ENCODE assay signal across 8 cellular contexts in genomic region chr5:139403787-139404483, GRCh38. TPM values are rescaled to one million over a fixed set of nuclear protein-coding genes. Genes with fewer than 3 reads are reported as not detected.
DNase-seq lines count a peak whose midpoint lies in the region; ATAC-seq and TF ChIP-seq lines count a peak whose summit lies in the region.

Gene SPATA24 (minus strand): TSS chr5:139404089. CDS start chr5:139404060, 29 bp downstream.

- intact Hi-C loops in dendritic cell treated with granulocyte-macrophage colony-stimulating factor and Interleukin-4, amounts not matched to agents 40 ng/mL and 50 ng/mL, for 4 days (cut with micrococcal nuclease), result loop anchor here (1.0 to 10.0 kb wide), 2 partner anchors 35 to 109 kb away; partner anchors contain the start of genes DNAJC18 and MATR3
- intact Hi-C loops in left lung (cut with DNase I), result no loop called here

- peak within 1 kb of the TSS; percentile 95 for H3K27ac Mint-ChIP-seq in dendritic cell treated with granulocyte-macrophage colony-stimulating factor and Interleukin-4, amounts not matched to agents 40 ng/mL and 50 ng/mL, for 4 days

- DNase-seq in NCI-H748 (lab: John Stamatoyannopoulos, UW; ENCODE audit: unreplicated experiment) (peak; percentile 97), left lung (peak; percentile 98)
- peak; percentile 94 to 97 for DNase-seq in activated CD4-positive, alpha-beta T cell treated with anti-CD3 and anti-CD28 coated beads, Interleukin-2, amount 50 U/mL, for 24 hours (ENCODE audit: low read depth in 1 of 2, low spot score in 1 of 2)
- peak; percentile 98 for DNase-seq in stimulated activated CD4-positive, alpha-beta T cell treated with anti-CD3 and anti-CD28 coated beads, Interleukin-2, amount 100 ng/mL, for 4 hours (ENCODE audit: low read depth)

- peak within 1 kb of the TSS; percentile 31 to 52 for H3K4me3 ChIP-seq in left lung

- peak within 1 kb of the TSS; percentile 82 for H3K4me3 Mint-ChIP-seq in dendritic cell treated with granulocyte-macrophage colony-stimulating factor and Interleukin-4, amounts not matched to agents 40 ng/mL and 50 ng/mL, for 4 days

- peaks cover 6% of the 10 kb centered on the region for H3K36me3 Mint-ChIP-seq in dendritic cell treated with granulocyte-macrophage colony-stimulating factor and Interleukin-4, amounts not matched to agents 40 ng/mL and 50 ng/mL, for 4 days (ENCODE audit: low read depth)

- H3K27ac ChIP-seq in C4-2B, result peak within 1 kb of the TSS; percentile 72
- peak within 1 kb of the TSS; percentile 88 to 91 for H3K27ac ChIP-seq in left lung

- peaks cover 0 to 15% of the 10 kb centered on the region in 2 donors for H3K4me1 ChIP-seq in left lung

- H3K9me3 ChIP-seq in left lung, result no peaks in the 10 kb centered on the region

- no peak for TF ChIP-seq CTCF in C4-2B (conservative IDR thresholded peaks at IDR 0.05)
- no peak for TF ChIP-seq CTCF in left lung (IDR thresholded peaks at IDR 0.05)

- ATAC-seq in GM19395 (IDR thresholded peaks at IDR 0.05; ENCODE audit: unreplicated experiment), result peak; percentile 82
- peak; percentile 44 for ATAC-seq in HG03558 (IDR thresholded peaks at IDR 0.05; ENCODE audit: extremely low read depth, unreplicated experiment)
- ATAC-seq in left lung, result peak; percentile 97

- peaks cover 0 to 6% of the 10 kb centered on the region in 2 donors for H3K36me3 ChIP-seq in left lung

- no peaks in the 10 kb centered on the region for H3K27me3 Mint-ChIP-seq in dendritic cell treated with granulocyte-macrophage colony-stimulating factor and Interleukin-4, amounts not matched to agents 40 ng/mL and 50 ng/mL, for 4 days

- H3K4me1 Mint-ChIP-seq in dendritic cell treated with granulocyte-macrophage colony-stimulating factor and Interleukin-4, amounts not matched to agents 40 ng/mL and 50 ng/mL, for 4 days (ENCODE audit: low read depth), result peaks cover 29% of the 10 kb centered on the region

- no peaks in the 10 kb centered on the region for H3K27me3 ChIP-seq in left lung

- no peaks in the 10 kb centered on the region for H3K9me3 Mint-ChIP-seq in dendritic cell treated with granulocyte-macrophage colony-stimulating factor and Interleukin-4, amounts not matched to agents 40 ng/mL and 50 ng/mL, for 4 days

RNA-seq across cellular contexts. Expression of gene SPATA24, which starts in this region (rescaled TPM):
- total RNA-seq in left lung, result 1 to 10 TPM; 3.6 to 4.3 TPM

Comparison
In these comparisons a context has a peak if more than half of its experiments do, and no peak if none do; other contexts are left out.
1. Peak in every context shown above with its lines: DNase-seq, ATAC-seq, H3K4me3 ChIP-seq and H3K27ac ChIP-seq.
2. ATAC-seq: peak in every context shown above with its lines; median percentile 97 in left lung; 82 in GM19395; 44 in HG03558.